8 cellular contexts compared by ENCODE assay signal in the genomic region with DNA sequence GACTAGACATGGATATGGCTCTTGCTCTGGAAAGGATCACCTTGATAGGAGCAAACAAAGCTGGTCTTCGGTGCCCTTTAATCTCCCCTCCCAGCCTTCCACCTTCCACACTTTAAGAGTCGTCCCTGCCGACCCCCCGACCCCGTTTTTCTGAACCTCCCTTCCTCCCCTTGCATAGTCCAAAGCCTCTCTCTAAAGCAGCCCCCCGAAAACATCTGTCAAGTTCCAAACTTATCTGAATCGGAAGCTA. TPM values are rescaled to one million over a fixed set of nuclear protein-coding genes. Genes with fewer than 3 reads are reported as not detected.
DNase-seq lines count a peak whose midpoint lies in the region; ATAC-seq and TF ChIP-seq lines count a peak whose summit lies in the region.

No MANE protein-coding gene starts in this region.

- peak overlapping the region; percentile 91 for H3K4me3 Mint-ChIP-seq in central memory CD8-positive, alpha-beta T cell

- H3K9me3 Mint-ChIP-seq in central memory CD8-positive, alpha-beta T cell, result no peaks in the 10 kb centered on the region

- peaks cover 8% of the 10 kb centered on the region for H3K27me3 Mint-ChIP-seq in central memory CD8-positive, alpha-beta T cell

- intact Hi-C loops in mucosa of descending colon (cut with DNase I, micrococcal nuclease), result no loop called here

- H3K4me1 ChIP-seq in mucosa of descending colon (ENCODE audit: low read depth), result peaks cover 12% of the 10 kb centered on the region

- no peak for DNase-seq in AG10803 (ENCODE audit: low read depth)
- DNase-seq in central memory CD8-positive, alpha-beta T cell (ENCODE audit: low spot score in 2 of 2), result no peak
- no peak for DNase-seq in mucosa of descending colon
- no peak for DNase-seq in islet precursor cell
- no peak for DNase-seq in Kasumi-1 (lab: John Stamatoyannopoulos, UW)

- peaks cover 26% of the 10 kb centered on the region for H3K36me3 Mint-ChIP-seq in central memory CD8-positive, alpha-beta T cell (ENCODE audit: insufficient read depth)

- H3K27ac Mint-ChIP-seq in central memory CD8-positive, alpha-beta T cell (ENCODE audit: low read depth), result peak overlapping the region; percentile 97

- peaks cover 14% of the 10 kb centered on the region for H3K4me1 Mint-ChIP-seq in central memory CD8-positive, alpha-beta T cell

- no peak for TF ChIP-seq CTCF in AG10803 (conservative IDR thresholded peaks at IDR 0.05; ENCODE audit: low read length)
- TF ChIP-seq CTCF in mucosa of descending colon (IDR thresholded peaks at IDR 0.05), result no peak

- no peaks in the 10 kb centered on the region for H3K9me3 ChIP-seq in mucosa of descending colon

- H3K36me3 ChIP-seq in mucosa of descending colon (ENCODE audit: low read depth), result peaks cover 3% of the 10 kb centered on the region

- peak; percentile 13 for ATAC-seq in HG03460 (IDR thresholded peaks at IDR 0.05; ENCODE audit: unreplicated experiment)
- no peak for ATAC-seq in central memory CD8-positive, alpha-beta T cell (replicated peaks; ENCODE audit: extremely low read depth, poor library complexity, severe bottlenecking)
- ATAC-seq in mucosa of descending colon, result peak; percentile 3
- no peak for ATAC-seq in GM19395 (IDR thresholded peaks at IDR 0.05; ENCODE audit: unreplicated experiment)
- ATAC-seq in GM19023 (IDR thresholded peaks at IDR 0.05; ENCODE audit: unreplicated experiment), result no peak

- peak overlapping the region; percentile 85 for H3K4me3 ChIP-seq in AG10803 (ENCODE audit: low read length)
- H3K4me3 ChIP-seq in mucosa of descending colon, result peak overlapping the region; percentile 83

RNA-seq across cellular contexts. Expression of a gene that starts 0.4 kb away (rescaled TPM):
- 10 to 100 TPM; 56.1 to 57.9 (median 56.5) TPM for total RNA-seq in mucosa of descending colon

RNA-seq across cellular contexts. Expression of a gene that starts 28.6 kb away (rescaled TPM):
- 1 to 10 TPM; 1.4 to 5.6 (median 5.0) TPM for total RNA-seq in mucosa of descending colon

Comparison
In these comparisons a context has a peak if more than half of its experiments do, and no peak if none do; other contexts are left out.
1. ATAC-seq: peak in HG03460 (single experiment) and mucosa of descending colon (single experiment); none in central memory CD8-positive, alpha-beta T cell (single experiment), GM19395 (single experiment) and GM19023 (single experiment).